ENCODE assay signal across 2 cellular contexts in genomic region chr20:10385850-10386544, GRCh38.
TF ChIP-seq lines count a peak whose summit lies in the region.

No MANE protein-coding gene starts in this region.

TF ChIP-seq in HepG2, 621 proteins besides CTCF, POLR2A, EP300 and RAD21:
- no peak for TF ChIP-seq SP140L (CRISPR knock-in tag; IDR thresholded peaks at IDR 0.05; ENCODE audit: borderline replicate concordance)
- TF ChIP-seq EEA1 (CRISPR knock-in tag; IDR thresholded peaks at IDR 0.05; ENCODE audit: borderline replicate concordance) = no peak
- no peak for TF ChIP-seq NFYB (CRISPR knock-in tag; IDR thresholded peaks at IDR 0.05)
- TF ChIP-seq NFE2L2 (IDR thresholded peaks at IDR 0.05; ENCODE audit: low read length) = no peak
- TF ChIP-seq TRIM22 (IDR thresholded peaks at IDR 0.05) = no peak
- TF ChIP-seq ZNF740 (CRISPR knock-in tag; IDR thresholded peaks at IDR 0.05) = no peak
- TF ChIP-seq ZNF33A (CRISPR knock-in tag; IDR thresholded peaks at IDR 0.05; ENCODE audit: borderline replicate concordance) = no peak
- TF ChIP-seq SIX1 (CRISPR knock-in tag; IDR thresholded peaks at IDR 0.05; ENCODE audit: borderline replicate concordance) = no peak
- no peak for TF ChIP-seq HOXD1 (CRISPR knock-in tag; IDR thresholded peaks at IDR 0.05)

TF ChIP-seq in K562, 482 proteins besides CTCF, POLR2A, EP300 and RAD21:
- peak; percentile 60 for TF ChIP-seq NFIC (IDR thresholded peaks at IDR 0.05)
- no peak for TF ChIP-seq ZNF511 (CRISPR knock-in tag; IDR thresholded peaks at IDR 0.05)
- no peak for TF ChIP-seq TFE3 (CRISPR knock-in tag; IDR thresholded peaks at IDR 0.05)
